Comparison of ENCODE assay signal across 14 cellular contexts in genomic region chr12:88633312-88633711, GRCh38. TPM values are rescaled to one million over a fixed set of nuclear protein-coding genes. Genes with fewer than 3 reads are reported as not detected.
DNase-seq lines count a peak whose midpoint lies in the region; ATAC-seq and TF ChIP-seq lines count a peak whose summit lies in the region.
"Had no signal": no experiment of that assay in that cellular context is flagged by ENCODE, and none has a peak within 500 bp of the region (broad histone marks: within the 10 kb centered on the region; RNA-seq: fewer than 3 reads in every experiment).

No MANE protein-coding gene starts in this region.

- H3K4me3 ChIP-seq in Karpas-422 (ENCODE audit: low read length) (no peak overlapping the region), body of pancreas (no peak overlapping the region)
- H3K4me3 ChIP-seq: coronary artery had no signal

- 75 to 82% methylated on average over 1 of the region's 1 CpG for WGBS in body of pancreas, 2 donors

- intact Hi-C loops in body of pancreas (cut with DNase I) = no loop called here

- H2AFZ ChIP-seq in Karpas-422 (ENCODE audit: low read length) = no peak overlapping the region

- TF ChIP-seq POLR2A in body of pancreas (IDR thresholded peaks at IDR 0.05) = no peak

- H3K36me3 ChIP-seq in Karpas-422 (ENCODE audit: insufficient read depth, low read length) (no peaks in the 10 kb centered on the region), body of pancreas (replicated peaks in 1 of 2; ENCODE audit: insufficient read depth in 1 of 2, low read depth in 2 of 2) (no peaks in the 10 kb centered on the region)

- peak; percentile 54 for DNase-seq in Karpas-422
- no peak for DNase-seq in body of pancreas
- DNase-seq in lung microvascular endothelial cell (ENCODE audit: low read depth in 2 of 2) = peak; percentile 2 to 14
- DNase-seq in activated gamma-delta T cell treated with Interleukin-2 at 50 U/mL for 16 hours = no peak
- DNase-seq in NCI-H1105 (lab: John Stamatoyannopoulos, UW) = no peak
- no peak for DNase-seq in activated T-cell treated with anti-CD3 and anti-CD28 coated beads, Interleukin-2, amount 50 U/mL, for 48 hours
- no peak for DNase-seq in stimulated activated CD8-positive, alpha-beta memory T cell treated with anti-CD3 and anti-CD28 coated beads, Interleukin-4, amount 100 ng/mL, for 48 hours
- DNase-seq: activated T-cell treated with anti-CD3 and anti-CD28 coated beads, Interleukin-2, amount 50 U/mL, for 72 hours; EL; GOT3; hippocampal formation; NCI-H1092 had no signal

- no peaks in the 10 kb centered on the region for H4K20me1 ChIP-seq in Karpas-422 (ENCODE audit: insufficient read depth, low read depth, low read length)

- H3K27ac ChIP-seq in C4-2B = no peak overlapping the region
- H3K27ac ChIP-seq in Karpas-422 (ENCODE audit: low read length) = no peak overlapping the region
- H3K27ac ChIP-seq in body of pancreas = no peak overlapping the region
- H3K27ac ChIP-seq: coronary artery had no signal

- TF ChIP-seq CTCF in C4-2B (conservative IDR thresholded peaks at IDR 0.05) (peak; percentile 52), body of pancreas (IDR thresholded peaks at IDR 0.05) (peak in 4 of 7 experiments; percentile 10 to 29 (median 22))

- H3K4me1 ChIP-seq in Karpas-422 (ENCODE audit: low read length) (no peaks in the 10 kb centered on the region), body of pancreas (peaks cover 16% of the 10 kb centered on the region)

- H3K27me3 ChIP-seq in Karpas-422 (ENCODE audit: low read length) (no peaks in the 10 kb centered on the region), body of pancreas (no peaks in the 10 kb centered on the region)

- no peaks in the 10 kb centered on the region for H3K9me3 ChIP-seq in Karpas-422 (ENCODE audit: low read length)
- H3K9me3 ChIP-seq in body of pancreas = no peaks in the 10 kb centered on the region

- H3K9me2 ChIP-seq in Karpas-422 (replicated peaks; ENCODE audit: insufficient read depth, low read length) = no peaks in the 10 kb centered on the region

- no peak overlapping the region for H3K9ac ChIP-seq in Karpas-422 (ENCODE audit: low read length)

- ATAC-seq in body of pancreas = no peak
- ATAC-seq: activated T-cell treated with anti-CD3 and anti-CD28 coated beads, Interleukin-2, amount 50 U/mL, for 72 hours had no signal

- H3K4me2 ChIP-seq in Karpas-422 (ENCODE audit: low read depth, low read length, poor library complexity, severe bottlenecking) = no peak overlapping the region

- H3K79me2 ChIP-seq in Karpas-422 (ENCODE audit: low read length) = no peaks in the 10 kb centered on the region

RNA-seq across cellular contexts. Expression of gene KITLG, which starts 53.0 kb away (rescaled TPM):
- total RNA-seq in Karpas-422 (2014; rRNA removed; shearing (Covaris generic); ENCODE audit: low replicate concordance) = not detected in 2 replicates
- total RNA-seq in body of pancreas (1 to 10 TPM; 4.4 to 4.9 TPM), lung microvascular endothelial cell (1.8 and 10.7 TPM in 2 replicates)

Comparison
In these comparisons a context has a peak if more than half of its experiments do, and no peak if none do; other contexts are left out.
1. DNase-seq: peak in Karpas-422 (single experiment) and lung microvascular endothelial cell (2 of 2); none in body of pancreas (0 of 4), activated gamma-delta T cell treated with Interleukin-2 at 50 U/mL for 16 hours (single experiment), NCI-H1105 (single experiment), activated T-cell treated with anti-CD3 and anti-CD28 coated beads, Interleukin-2, amount 50 U/mL, for 48 hours (0 of 2) and stimulated activated CD8-positive, alpha-beta memory T cell treated with anti-CD3 and anti-CD28 coated beads, Interleukin-4, amount 100 ng/mL, for 48 hours (single experiment).